In genomic region chr2:125471963-125472362, GRCh38 we compare ENCODE assay signal across 8 cellular contexts.
A peak's percentile ranks its signal among the peaks of the same experiment; 100 is the strongest.
DNase-seq lines count a peak whose midpoint lies in the region; ATAC-seq, FAIRE-seq and TF ChIP-seq lines count a peak whose summit lies in the region.

No MANE protein-coding gene starts in this region.

- 2% methylated on average over 12 of the region's 12 CpGs for WGBS in HepG2 (ENCODE audit: low lambda C conversion rate)

- POLR2A ChIA-PET in GM10248 (lab: Yijun Ruan, JAX) (no interaction called here), RWPE1 (lab: Yijun Ruan, JAX; ENCODE audit: low non-redundant PET) (no interaction called here), HepG2 (lab: Yijun Ruan, JAX) (no interaction called here)

- DNase-seq in GM10248 (ENCODE audit: extremely low spot score) (peak; percentile 67), H54 (ENCODE audit: insufficient read length, low spot score) (peak; percentile 4), RWPE1 (ENCODE audit: low spot score) (peak; percentile 18), HepG2 (ENCODE audit: low spot score) (peak; percentile 16), middle frontal gyrus (ENCODE audit: extremely low spot score, low spot score) (no peak), NCI-H2081 treated with DMSO at 0.1 percent for 48 hours (lab: John Stamatoyannopoulos, UW) (no peak), NCI-H2081 (lab: John Stamatoyannopoulos, UW) (no peak)
- no peak for DNase-seq in stimulated activated naive CD4-positive, alpha-beta T cell treated with Interleukin-2 at 50 U/mL for 16 hours (lab: John Stamatoyannopoulos, UW)

- no TSS peak for BruUV-seq in HepG2 (replicated peaks; lab: Mats Ljungman, UMichigan)

- TF ChIP-seq POLR2A in H54 (IDR thresholded peaks at IDR 0.05; ENCODE audit: low read depth, low read length) = no peak
- no peak for TF ChIP-seq POLR2A in HepG2 (IDR thresholded peaks at IDR 0.05; ENCODE audit: insufficient read depth in 1 of 2, low read depth in 2 of 2, low read length in 2 of 2)

- TF ChIP-seq CTCF in GM10248 (IDR thresholded peaks at IDR 0.05; ENCODE audit: control extremely low read depth, extremely low read depth, low read depth, missing control alignments) = peak; percentile 76
- TF ChIP-seq CTCF in RWPE1 (conservative IDR thresholded peaks at IDR 0.05; ENCODE audit: low read depth) = peak; percentile 54
- TF ChIP-seq CTCF in HepG2 (CRISPR knock-in tag; IDR thresholded peaks at IDR 0.05) = peak; percentile 70

- H3K9me3 ChIP-seq in HepG2 (ENCODE audit: low read length) = peaks cover 31% of the 10 kb centered on the region

- H4K20me1 ChIP-seq in HepG2 (ENCODE audit: insufficient read depth, low read length) = no peaks in the 10 kb centered on the region

- TF ChIP-seq EP300 in HepG2 (IDR thresholded peaks at IDR 0.05; ENCODE audit: low read depth in 2 of 2, low read length in 2 of 2) (no peak), HepG2 (CRISPR knock-in tag; IDR thresholded peaks at IDR 0.05; ENCODE audit: borderline replicate concordance) (no peak)

- no peak overlapping the region for H3K9ac ChIP-seq in HepG2 (ENCODE audit: insufficient read depth, low read depth, low read length)

- peak; percentile 97 for ATAC-seq in HepG2

- no peaks in the 10 kb centered on the region for H3K36me3 ChIP-seq in HepG2 (replicated peaks in 1 of 2; ENCODE audit: control insufficient read depth in 1 of 2, insufficient read depth in 2 of 2, low read length in 2 of 2)

- no peak overlapping the region for H3K4me3 ChIP-seq in HepG2 (replicated peaks in 1 of 3; ENCODE audit: insufficient read depth in 1 of 3, low read depth in 2 of 3, low read length in 3 of 3)

- H3K27ac ChIP-seq in RWPE1 (no peak overlapping the region), HepG2 (ENCODE audit: extremely low read length, insufficient read depth, low read length) (no peak overlapping the region)

- intact Hi-C loops in HepG2 (cut with micrococcal nuclease; ENCODE audit: unreplicated experiment) = loop anchor here (2.0 kb wide), 1 partner anchor 667 kb away; no protein-coding TSS in a partner anchor

- H2AFZ ChIP-seq in HepG2 (ENCODE audit: low read length) = no peak overlapping the region

- no peaks in the 10 kb centered on the region for H3K79me2 ChIP-seq in HepG2 (ENCODE audit: insufficient read depth, low read length)

- TF ChIP-seq RAD21 in HepG2 (CRISPR knock-in tag; IDR thresholded peaks at IDR 0.05) = no peak

- in situ Hi-C loops in HepG2 (cut with HindIII; ENCODE audit: extremely low pct_ligation_motif_present, low pct_unique_long_range_greater_than_20kb) = no loop called here

- FAIRE-seq in H54 (lab: Jason Lieb, UNC) = no peak
- no peak for FAIRE-seq in HepG2 (lab: Jason Lieb, UNC)

- no peak overlapping the region; the same call in 1 of the 2 replicates for H3K4me2 ChIP-seq in HepG2 (ENCODE audit: low read depth, low read length)

- no peaks in the 10 kb centered on the region for H3K4me1 ChIP-seq in HepG2 (ENCODE audit: insufficient read depth, low read length)

- H3K27me3 ChIP-seq in HepG2 (ENCODE audit: control insufficient read depth in 1 of 2, insufficient read depth in 2 of 2, low read length in 2 of 2) = no peaks in the 10 kb centered on the region

- CTCF ChIA-PET in GM10248 (lab: Yijun Ruan, JAX) (interaction anchor here (0.7 to 1.8 kb wide), 9 partner anchors 15 to 1446 kb away, joined by 3 to 10 read pairs (median 4); no protein-coding TSS in a partner anchor), RWPE1 (lab: Yijun Ruan, JAX) (interaction anchor here (0.6 to 1.0 kb wide), 7 partner anchors 97 to 1447 kb away, joined by 3 to 6 read pairs (median 3); partner anchors contain the start of gene CNTNAP5), HepG2 (lab: Yijun Ruan, JAX; ENCODE audit: low intra/inter-chr PET ratio, low total read pairs) (no interaction called here)

TF ChIP-seq in HepG2, 621 proteins besides CTCF, POLR2A, EP300 and RAD21:
- TF ChIP-seq SAP130 (CRISPR knock-in tag; IDR thresholded peaks at IDR 0.05; ENCODE audit: low read depth) = no peak
- TF ChIP-seq RAD51 (IDR thresholded peaks at IDR 0.05; ENCODE audit: borderline replicate concordance) = peak; percentile 5; the same call in 1 of the 2 replicates
- TF ChIP-seq USF2 (IDR thresholded peaks at IDR 0.05; ENCODE audit: low read depth, low read length) = peak; percentile 21; the same call in 1 of the 2 replicates
- no peak for TF ChIP-seq USF2 (CRISPR knock-in tag; IDR thresholded peaks at IDR 0.05; ENCODE audit: borderline replicate concordance)
- no peak for TF ChIP-seq ZNF782 (CRISPR knock-in tag; IDR thresholded peaks at IDR 0.05; ENCODE audit: borderline replicate concordance)
- TF ChIP-seq ZBTB3 (CRISPR knock-in tag; IDR thresholded peaks at IDR 0.05; ENCODE audit: borderline replicate concordance, low read depth) = no peak
- TF ChIP-seq XRCC5 (optimal IDR thresholded peaks at IDR 0.05; ENCODE audit: low read length) = peak; percentile 55
- TF ChIP-seq SMC3 (IDR thresholded peaks at IDR 0.05; ENCODE audit: low read length) = peak; percentile 20; the same call in 1 of the 2 replicates
- TF ChIP-seq RBAK (CRISPR knock-in tag; IDR thresholded peaks at IDR 0.05) = no peak
- no peak for TF ChIP-seq ZNF777 (CRISPR knock-in tag; IDR thresholded peaks at IDR 0.05)
- TF ChIP-seq ZFX (CRISPR knock-in tag; IDR thresholded peaks at IDR 0.05; ENCODE audit: low read depth) = no peak
- no peak for TF ChIP-seq PHF8 (CRISPR knock-in tag; IDR thresholded peaks at IDR 0.05)
- peak; percentile 81 for TF ChIP-seq STAG1 (CRISPR knock-in tag; IDR thresholded peaks at IDR 0.05)
- no peak for TF ChIP-seq ZNF629 (CRISPR knock-in tag; conservative IDR thresholded peaks at IDR 0.05)
- TF ChIP-seq ZNF772 (CRISPR knock-in tag; IDR thresholded peaks at IDR 0.05) = no peak
TF ChIP-seq in HepG2: peak in this region for 5.

Comparison
In these comparisons a context has a peak if more than half of its experiments do, and no peak if none do; other contexts are left out.
1. DNase-seq: peak in GM10248 (single experiment), H54 (single experiment), RWPE1 (single experiment) and HepG2 (single experiment); none in stimulated activated naive CD4-positive, alpha-beta T cell treated with Interleukin-2 at 50 U/mL for 16 hours (single experiment), middle frontal gyrus (single experiment), NCI-H2081 treated with DMSO at 0.1 percent for 48 hours (single experiment) and NCI-H2081 (0 of 2).
2. Peak in every context shown above with its lines, with median percentiles within 50 percentile points of each other: CTCF ChIP-seq.